In the genomic region with DNA sequence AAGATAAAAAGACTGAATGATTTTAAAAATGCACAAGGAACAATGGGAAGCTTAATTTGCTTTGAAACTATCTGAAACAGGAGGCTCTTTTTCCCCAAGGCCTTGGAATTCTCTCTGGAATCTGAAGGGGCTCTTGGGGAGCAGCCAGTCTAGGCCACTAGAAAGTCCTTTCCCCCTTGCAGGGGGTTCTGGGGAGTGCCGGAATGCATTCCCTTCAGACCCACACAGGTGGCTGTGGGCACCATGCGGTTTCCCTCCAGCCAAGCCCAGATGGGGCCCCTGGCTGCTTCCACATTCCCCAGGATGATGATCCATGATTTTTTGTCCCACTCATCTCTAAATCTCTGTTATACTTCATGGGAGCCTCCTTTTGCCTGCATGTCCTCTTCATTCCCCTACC, we compare ENCODE assay signal across 28 cellular contexts. TPM values are rescaled to one million over a fixed set of nuclear protein-coding genes. Genes with fewer than 3 reads are reported as not detected.
"Had no signal": no experiment of that assay in that cellular context is flagged by ENCODE, and none has a peak within 500 bp of the region (broad histone marks: within the 10 kb centered on the region; RNA-seq: fewer than 3 reads in every experiment).

No MANE protein-coding gene starts in this region.

- DNase-seq: activated B cell treated with CpG ODN at 0.5 μM for 24 hours; activated CD4-positive, alpha-beta T cell treated with anti-CD3 and anti-CD28 coated beads for 4 hours; activated CD4-positive, alpha-beta T cell treated with anti-CD3 and anti-CD28 coated beads, Interleukin-2, amount 50 U/mL, for 48 hours; activated naive CD4-positive, alpha-beta T cell treated with Interleukin-2 at 50 U/mL for 16 hours; activated naive CD8-positive, alpha-beta T cell treated with anti-CD3 and anti-CD28 coated beads for 36 hours; activated T-cell treated with anti-CD3 and anti-CD28 coated beads, Interleukin-2, amount 50 U/mL, for 48 hours; amniotic stem cell; dermis blood vessel endothelial cell; effector CD8-positive, alpha-beta T cell; foreskin keratinocyte; glutamatergic neuron; hippocampal formation; mesendoderm; naive B cell; posterior cingulate gyrus; right lobe of liver; small intestine; stimulated activated CD4-positive, alpha-beta T cell treated with anti-CD3 and anti-CD28 coated beads, Interleukin-2, amount 100 ng/mL, for 24 hours; stimulated activated naive CD8-positive, alpha-beta T cell treated with anti-CD3 and anti-CD28 coated beads, Interleukin-15, amount 100 ng/mL, for 72 hours had no signal

- FAIRE-seq: islet of Langerhans, small intestine had no signal

- H3K27ac ChIP-seq: foreskin keratinocyte, right lobe of liver, tibial nerve, vagina had no signal

- H3K36me3 ChIP-seq: right lobe of liver, tibial nerve, vagina had no signal

- H3K4me1 ChIP-seq: foreskin keratinocyte, right lobe of liver, vagina had no signal

- H3K27me3 ChIP-seq: right lobe of liver, tibial nerve, vagina had no signal

- H3K9me3 ChIP-seq: right lobe of liver, tibial nerve, vagina had no signal

- H3K4me3 ChIP-seq: right lobe of liver, tibial nerve, vagina had no signal

RNA-seq across cellular contexts. Expression of a gene that starts 10.7 kb away (rescaled TPM):
- total RNA-seq: activated B cell treated with CpG ODN at 0.5 μM for 24 hours; activated CD8-positive, alpha-beta memory T cell treated with anti-CD3 and anti-CD28 coated beads for 36 hours; activated naive CD8-positive, alpha-beta T cell treated with anti-CD3 and anti-CD28 coated beads for 36 hours; cardiac septum; dermis blood vessel endothelial cell; foreskin keratinocyte; lower leg skin; mucosa of gallbladder; omental fat pad; right lobe of liver; tibial nerve; vagina had no signal
- polyA plus RNA-seq: esophagus, foreskin keratinocyte had no signal
